In the genomic region with DNA sequence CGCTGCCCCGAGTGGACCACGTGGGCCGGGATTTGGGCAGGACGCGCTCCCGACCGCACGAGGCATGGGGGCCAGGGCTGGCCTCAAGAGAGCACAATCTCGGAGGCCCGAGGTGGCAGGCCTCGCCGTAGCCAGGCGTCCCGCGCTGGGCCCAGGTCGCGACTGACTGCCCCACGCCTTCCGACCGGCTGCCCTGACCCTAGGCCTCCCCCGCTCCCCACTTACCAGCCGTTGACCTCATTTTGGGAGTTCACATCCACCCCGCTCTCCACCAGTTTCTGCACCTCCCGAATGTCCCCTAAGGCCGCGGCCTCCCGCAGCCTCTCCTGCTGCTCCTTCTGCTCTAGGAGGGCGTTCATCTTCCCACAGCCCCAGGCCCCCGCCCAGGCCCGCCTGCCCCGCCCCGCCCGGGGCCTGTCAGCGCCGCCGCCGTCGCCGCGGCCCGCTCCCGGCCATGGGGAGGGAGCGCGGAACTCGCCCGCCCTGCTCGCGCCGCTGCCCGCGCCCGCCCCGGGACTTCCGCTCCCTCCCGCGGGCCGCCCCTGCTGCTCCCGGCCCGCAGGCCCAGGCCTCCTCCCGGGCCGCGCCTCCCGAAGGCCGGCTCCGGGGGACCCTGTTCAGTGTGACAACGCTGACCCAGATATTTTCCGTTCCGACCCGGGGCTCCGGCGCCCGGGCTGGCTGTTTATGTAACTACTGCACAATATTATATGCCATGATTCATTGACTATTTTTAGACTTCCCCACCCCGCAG, we compare ENCODE assay signal across 1 cellular context.
TF ChIP-seq lines count a peak whose summit lies in the region.

A gene with protein sequence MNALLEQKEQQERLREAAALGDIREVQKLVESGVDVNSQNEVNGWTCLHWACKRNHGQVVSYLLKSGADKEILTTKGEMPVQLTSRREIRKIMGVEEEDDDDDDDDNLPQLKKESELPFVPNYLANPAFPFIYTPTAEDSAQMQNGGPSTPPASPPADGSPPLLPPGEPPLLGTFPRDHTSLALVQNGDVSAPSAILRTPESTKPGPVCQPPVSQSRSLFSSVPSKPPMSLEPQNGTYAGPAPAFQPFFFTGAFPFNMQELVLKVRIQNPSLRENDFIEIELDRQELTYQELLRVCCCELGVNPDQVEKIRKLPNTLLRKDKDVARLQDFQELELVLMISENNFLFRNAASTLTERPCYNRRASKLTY (minus strand): TSS at position 619 of the 754 bp plus-strand sequence. CDS start 260 bp downstream, at position 359.

TF ChIP-seq in GM12878, 131 proteins besides CTCF, POLR2A, EP300 and RAD21 (continued from another document):
- TF ChIP-seq, protein P1, sequence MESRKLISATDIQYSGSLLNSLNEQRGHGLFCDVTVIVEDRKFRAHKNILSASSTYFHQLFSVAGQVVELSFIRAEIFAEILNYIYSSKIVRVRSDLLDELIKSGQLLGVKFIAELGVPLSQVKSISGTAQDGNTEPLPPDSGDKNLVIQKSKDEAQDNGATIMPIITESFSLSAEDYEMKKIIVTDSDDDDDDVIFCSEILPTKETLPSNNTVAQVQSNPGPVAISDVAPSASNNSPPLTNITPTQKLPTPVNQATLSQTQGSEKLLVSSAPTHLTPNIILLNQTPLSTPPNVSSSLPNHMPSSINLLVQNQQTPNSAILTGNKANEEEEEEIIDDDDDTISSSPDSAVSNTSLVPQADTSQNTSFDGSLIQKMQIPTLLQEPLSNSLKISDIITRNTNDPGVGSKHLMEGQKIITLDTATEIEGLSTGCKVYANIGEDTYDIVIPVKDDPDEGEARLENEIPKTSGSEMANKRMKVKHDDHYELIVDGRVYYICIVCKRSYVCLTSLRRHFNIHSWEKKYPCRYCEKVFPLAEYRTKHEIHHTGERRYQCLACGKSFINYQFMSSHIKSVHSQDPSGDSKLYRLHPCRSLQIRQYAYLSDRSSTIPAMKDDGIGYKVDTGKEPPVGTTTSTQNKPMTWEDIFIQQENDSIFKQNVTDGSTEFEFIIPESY (IDR thresholded peaks at IDR 0.05) = no peak
- TF ChIP-seq JUNB (IDR thresholded peaks at IDR 0.05) (peak; percentile 44), SUZ12 (IDR thresholded peaks at IDR 0.05; ENCODE audit: unreplicated experiment) (no peak), PAX8 (IDR thresholded peaks at IDR 0.05) (no peak), SMAD5 (IDR thresholded peaks at IDR 0.05; ENCODE audit: low read depth) (0 out of 2 replicates have a peak, but pooled peaks have one; percentile 10), TCF12 (IDR thresholded peaks at IDR 0.05; ENCODE audit: low read depth, low read length) (peak; percentile 76), BMI1 (IDR thresholded peaks at IDR 0.05; ENCODE audit: borderline replicate concordance) (no peak), ATF7 (IDR thresholded peaks at IDR 0.05; ENCODE audit: low read depth) (no peak), SPI1 (IDR thresholded peaks at IDR 0.05; ENCODE audit: borderline replicate concordance, insufficient read depth, low read depth, low read length) (no peak), YY1 (IDR thresholded peaks at IDR 0.05; ENCODE audit: low read depth, low read length) (peak; percentile 91), SREBF2 (IDR thresholded peaks at IDR 0.05; ENCODE audit: low read length) (no peak), SMARCA5 (IDR thresholded peaks at IDR 0.05) (peak; percentile 90), ETV6 (conservative IDR thresholded peaks at IDR 0.05 in 1 of 2, IDR thresholded peaks at IDR 0.05 in 1 of 2; ENCODE audit: borderline replicate concordance in 1 of 2, low read depth in 1 of 2) (peak in 1 of 2 experiments; percentile 61; a peak in 1 of 4 replicates), CHD1 (IDR thresholded peaks at IDR 0.05; ENCODE audit: low read depth, low read length) (no peak), EED (IDR thresholded peaks at IDR 0.05; ENCODE audit: low read depth) (peak; percentile 57), TCF3 (IDR thresholded peaks at IDR 0.05; ENCODE audit: borderline replicate concordance, insufficient read depth, low read depth, low read length) (no peak), EZH2 (IDR thresholded peaks at IDR 0.05; ENCODE audit: borderline replicate concordance, control insufficient read depth, low read depth, low read length) (no peak), PRDM15 (CRISPR knock-in tag; IDR thresholded peaks at IDR 0.05) (no peak), SRF (IDR thresholded peaks at IDR 0.05; ENCODE audit: low read depth in 2 of 2, low read length in 2 of 2) (peak in 1 of 2 experiments; percentile 83; a peak in 2 of 4 replicates), MAX (IDR thresholded peaks at IDR 0.05; ENCODE audit: low read depth, low read length) (peak; percentile 68), RELB (IDR thresholded peaks at IDR 0.05; ENCODE audit: low read depth) (0 out of 2 replicates have a peak, but pooled peaks have one; percentile 53), RBBP5 (conservative IDR thresholded peaks at IDR 0.05) (0 out of 2 replicates have a peak, but pooled peaks have one; percentile 69), MYC (IDR thresholded peaks at IDR 0.05; ENCODE audit: insufficient read depth, insufficient read length, insufficient replicate concordance, low read length, severe bottlenecking) (peak; percentile 45)
- TF ChIP-seq, protein P2, sequence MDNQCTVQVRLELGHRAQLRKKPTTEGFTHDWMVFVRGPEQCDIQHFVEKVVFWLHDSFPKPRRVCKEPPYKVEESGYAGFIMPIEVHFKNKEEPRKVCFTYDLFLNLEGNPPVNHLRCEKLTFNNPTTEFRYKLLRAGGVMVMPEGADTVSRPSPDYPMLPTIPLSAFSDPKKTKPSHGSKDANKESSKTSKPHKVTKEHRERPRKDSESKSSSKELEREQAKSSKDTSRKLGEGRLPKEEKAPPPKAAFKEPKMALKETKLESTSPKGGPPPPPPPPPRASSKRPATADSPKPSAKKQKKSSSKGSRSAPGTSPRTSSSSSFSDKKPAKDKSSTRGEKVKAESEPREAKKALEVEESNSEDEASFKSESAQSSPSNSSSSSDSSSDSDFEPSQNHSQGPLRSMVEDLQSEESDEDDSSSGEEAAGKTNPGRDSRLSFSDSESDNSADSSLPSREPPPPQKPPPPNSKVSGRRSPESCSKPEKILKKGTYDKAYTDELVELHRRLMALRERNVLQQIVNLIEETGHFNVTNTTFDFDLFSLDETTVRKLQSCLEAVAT (IDR thresholded peaks at IDR 0.05) = no peak
- TF ChIP-seq, protein P3, sequence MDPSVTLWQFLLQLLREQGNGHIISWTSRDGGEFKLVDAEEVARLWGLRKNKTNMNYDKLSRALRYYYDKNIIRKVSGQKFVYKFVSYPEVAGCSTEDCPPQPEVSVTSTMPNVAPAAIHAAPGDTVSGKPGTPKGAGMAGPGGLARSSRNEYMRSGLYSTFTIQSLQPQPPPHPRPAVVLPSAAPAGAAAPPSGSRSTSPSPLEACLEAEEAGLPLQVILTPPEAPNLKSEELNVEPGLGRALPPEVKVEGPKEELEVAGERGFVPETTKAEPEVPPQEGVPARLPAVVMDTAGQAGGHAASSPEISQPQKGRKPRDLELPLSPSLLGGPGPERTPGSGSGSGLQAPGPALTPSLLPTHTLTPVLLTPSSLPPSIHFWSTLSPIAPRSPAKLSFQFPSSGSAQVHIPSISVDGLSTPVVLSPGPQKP (IDR thresholded peaks at IDR 0.05; ENCODE audit: low read depth, low read length) = no peak
